13 cellular contexts compared by ENCODE assay signal in genomic region chr10:70324341-70324861, GRCh38. TPM values are rescaled to one million over a fixed set of nuclear protein-coding genes. Genes with fewer than 3 reads are reported as not detected.
DNase-seq lines count a peak whose midpoint lies in the region; ATAC-seq and FAIRE-seq lines count a peak whose summit lies in the region.
"Had no signal": no experiment of that assay in that cellular context is flagged by ENCODE, and none has a peak within 500 bp of the region (broad histone marks: within the 10 kb centered on the region; RNA-seq: fewer than 3 reads in every experiment).

No MANE protein-coding gene starts in this region.

- H3K4me3 Mint-ChIP-seq in CD4-positive, CD25-positive, alpha-beta regulatory T cell, result no peak overlapping the region
- H3K4me3 Mint-ChIP-seq: HFFc6 had no signal

- H3K9me3 ChIP-seq in CD4-positive, CD25-positive, alpha-beta regulatory T cell (ENCODE audit: control insufficient read depth in 2 of 2, low read length in 2 of 2), result no peaks in the 10 kb centered on the region
- no peaks in the 10 kb centered on the region for H3K9me3 ChIP-seq in SJCRH30 (replicated peaks)

- peak; percentile 53 to 67 for ATAC-seq in CD4-positive, CD25-positive, alpha-beta regulatory T cell (ENCODE audit: low read depth in 2 of 2)
- ATAC-seq in GM21360 (IDR thresholded peaks at IDR 0.05; ENCODE audit: unreplicated experiment), result peak; percentile 69

- no peak overlapping the region for H3K4me3 ChIP-seq in CD4-positive, CD25-positive, alpha-beta regulatory T cell (ENCODE audit: low read depth, low read length)
- peak overlapping the region; percentile 25 for H3K4me3 ChIP-seq in SJCRH30

- no peak for DNase-seq in CD4-positive, CD25-positive, alpha-beta regulatory T cell
- peak; percentile 77 to 81 for DNase-seq in SJCRH30
- peak; percentile 89 for DNase-seq in left kidney (ENCODE audit: low read depth, low spot score)
- DNase-seq in ureter (ENCODE audit: low spot score), result no peak
- no peak for DNase-seq in amygdala (lab: John Stamatoyannopoulos, UW)
- no peak for DNase-seq in urothelium cell line (ENCODE audit: low spot score)
- no peak for DNase-seq in SW480 (ENCODE audit: low spot score)
- DNase-seq: HFFc6, NCI-H2081, T-helper 9 cell had no signal

- no peaks in the 10 kb centered on the region for H3K27me3 Mint-ChIP-seq in CD4-positive, CD25-positive, alpha-beta regulatory T cell

- H3K4me1 Mint-ChIP-seq in CD4-positive, CD25-positive, alpha-beta regulatory T cell, result peaks cover 0 to 18% (median 7%) of the 10 kb centered on the region in 4 donors

- peaks cover 11% of the 10 kb centered on the region for H3K4me1 ChIP-seq in CD4-positive, CD25-positive, alpha-beta regulatory T cell (ENCODE audit: control insufficient read depth, insufficient read depth, low read length, poor library complexity, severe bottlenecking)
- H3K4me1 ChIP-seq in SJCRH30, result peaks cover 36% of the 10 kb centered on the region

- H3K36me3 Mint-ChIP-seq in CD4-positive, CD25-positive, alpha-beta regulatory T cell, result peaks cover 3% of the 10 kb centered on the region

- no peaks in the 10 kb centered on the region for H3K9me3 Mint-ChIP-seq in CD4-positive, CD25-positive, alpha-beta regulatory T cell
- H3K9me3 Mint-ChIP-seq: HFFc6 had no signal

- no peaks in the 10 kb centered on the region for H3K27me3 ChIP-seq in CD4-positive, CD25-positive, alpha-beta regulatory T cell (ENCODE audit: control insufficient read depth, insufficient read depth, low read length)
- no peaks in the 10 kb centered on the region for H3K27me3 ChIP-seq in SJCRH30

- H3K27ac ChIP-seq in CD4-positive, CD25-positive, alpha-beta regulatory T cell (ENCODE audit: insufficient read depth, low read length, poor library complexity, severe bottlenecking), result peak overlapping the region; percentile 14
- peak overlapping the region; percentile 73 for H3K27ac ChIP-seq in SJCRH30

- peak overlapping the region in 2 of 3 donors; percentile 59 to 69 for H3K27ac Mint-ChIP-seq in CD4-positive, CD25-positive, alpha-beta regulatory T cell
- H3K27ac Mint-ChIP-seq: HFFc6 had no signal

- no peaks in the 10 kb centered on the region for H3K36me3 ChIP-seq in CD4-positive, CD25-positive, alpha-beta regulatory T cell (ENCODE audit: control insufficient read depth, insufficient read depth, low read length)
- no peaks in the 10 kb centered on the region for H3K36me3 ChIP-seq in SJCRH30

- FAIRE-seq in urothelium cell line (lab: Jason Lieb, UNC), result no peak
- FAIRE-seq: bronchial epithelial cell had no signal

RNA-seq across cellular contexts. Expression of gene NPFFR1, which starts 40.6 kb away (rescaled TPM):
- not detected for total RNA-seq in CD4-positive, CD25-positive, alpha-beta regulatory T cell
- polyA plus RNA-seq in CD4-positive, CD25-positive, alpha-beta regulatory T cell, result not detected
- not detected in 2 replicates for total RNA-seq in SJCRH30 (2014; rRNA removed; shearing (Covaris generic))
- 0.05 TPM for total RNA-seq in ureter
- total RNA-seq: bronchial epithelial cell, HFFc6 had no signal
- polyA plus RNA-seq: BJ had no signal

RNA-seq across cellular contexts. Expression of gene LRRC20, which starts 58.0 kb away (rescaled TPM):
- total RNA-seq in CD4-positive, CD25-positive, alpha-beta regulatory T cell, result 2.3 TPM
- polyA plus RNA-seq in CD4-positive, CD25-positive, alpha-beta regulatory T cell, result 1 to 10 TPM in 3 of 4 donors, under 1 TPM in 1; 0.93 to 3.1 (median 1.8) TPM
- total RNA-seq in SJCRH30 (2014; rRNA removed; shearing (Covaris generic)), result 4.3 and 5.2 TPM in 2 replicates
- 5.4 TPM for total RNA-seq in ureter

Comparison
In these comparisons a context has a peak if more than half of its experiments do, and no peak if none do; other contexts are left out.
1. DNase-seq: peak in SJCRH30 (2 of 2) and left kidney (single experiment); none in CD4-positive, CD25-positive, alpha-beta regulatory T cell (0 of 3), ureter (single experiment), amygdala (0 of 56), urothelium cell line (single experiment) and SW480 (single experiment).